In genomic region chr17:48499248-48499647, GRCh38 we compare ENCODE assay signal across 29 cellular contexts. TPM values are rescaled to one million over a fixed set of nuclear protein-coding genes. Genes with fewer than 3 reads are reported as not detected.
A peak's percentile ranks its signal among the peaks of the same experiment; 100 is the strongest.
DNase-seq lines count a peak whose midpoint lies in the region; ATAC-seq, FAIRE-seq and TF ChIP-seq lines count a peak whose summit lies in the region.
"Had no signal": no experiment of that assay in that cellular context is flagged by ENCODE, and none has a peak within 500 bp of the region (broad histone marks: within the 10 kb centered on the region; RNA-seq: fewer than 3 reads in every experiment).

No MANE protein-coding gene starts in this region.

- no peak for TF ChIP-seq CTCF in keratinocyte (optimal IDR thresholded peaks at IDR 0.05 in 1 of 3, IDR thresholded peaks at IDR 0.05 in 1 of 3, conservative IDR thresholded peaks at IDR 0.05 in 1 of 3; ENCODE audit: extremely low read depth in 1 of 3, insufficient read depth in 2 of 3, low read length in 3 of 3)

- ATAC-seq in GM19455 (IDR thresholded peaks at IDR 0.05; ENCODE audit: unreplicated experiment), result no peak
- ATAC-seq: activated naive CD8-positive, alpha-beta T cell treated with anti-CD3 and anti-CD28 coated beads, Interleukin-2, amount 50 U/mL, for 24 hours; heart left ventricle; left cardiac atrium; right cardiac atrium; Right ventricle myocardium inferior; upper lobe of right lung had no signal

- H3K4me1 ChIP-seq in keratinocyte (ENCODE audit: control insufficient read depth, extremely low read depth, insufficient read depth, low read length) (peaks cover 22% of the 10 kb centered on the region), Karpas-422 (ENCODE audit: low read length) (no peaks in the 10 kb centered on the region)
- H3K4me1 ChIP-seq: BE2C, heart left ventricle, parathyroid adenoma, upper lobe of right lung had no signal

- H3K4me3 ChIP-seq in keratinocyte (ENCODE audit: control insufficient read depth in 2 of 3, extremely low read depth in 1 of 3, insufficient read depth in 2 of 3, low read depth in 1 of 3, low read length in 3 of 3), result no peak overlapping the region
- H3K4me3 ChIP-seq in Karpas-422 (ENCODE audit: low read length), result no peak overlapping the region
- H3K4me3 ChIP-seq: dorsolateral prefrontal cortex, heart left ventricle, upper lobe of right lung had no signal

- no peak overlapping the region for H2AFZ ChIP-seq in keratinocyte (ENCODE audit: control insufficient read depth, low read length)
- H2AFZ ChIP-seq in Karpas-422 (ENCODE audit: low read length), result no peak overlapping the region
- H2AFZ ChIP-seq: parathyroid adenoma had no signal

- H3K9me3 ChIP-seq in keratinocyte (ENCODE audit: control insufficient read depth, low read depth, low read length) (no peaks in the 10 kb centered on the region), Karpas-422 (ENCODE audit: low read length) (no peaks in the 10 kb centered on the region)
- H3K9me3 ChIP-seq: BE2C, heart left ventricle, upper lobe of right lung had no signal

- dilution Hi-C loops in keratinocyte (cut with MboI; ENCODE audit: extremely low pct_ligation_motif_present, low sequenced_read_pairs), result no loop called here

- H4K20me1 ChIP-seq in keratinocyte (ENCODE audit: control insufficient read depth, extremely low read depth, insufficient read depth, low read length), result no peaks in the 10 kb centered on the region
- no peaks in the 10 kb centered on the region for H4K20me1 ChIP-seq in Karpas-422 (ENCODE audit: insufficient read depth, low read depth, low read length)

- H3K79me2 ChIP-seq in keratinocyte (ENCODE audit: control insufficient read depth, insufficient read depth, low read length), result no peaks in the 10 kb centered on the region
- H3K79me2 ChIP-seq in Karpas-422 (ENCODE audit: low read length), result no peaks in the 10 kb centered on the region
- H3K79me2 ChIP-seq: parathyroid adenoma had no signal

- FAIRE-seq in HTR-8/SVneo (lab: Jason Lieb, UNC) (peak; percentile 28), keratinocyte (lab: Jason Lieb, UNC) (peak; percentile 17)

- H3K27me3 ChIP-seq in keratinocyte (ENCODE audit: control insufficient read depth, extremely low read depth, insufficient read depth, low read length) (no peaks in the 10 kb centered on the region), Karpas-422 (ENCODE audit: low read length) (no peaks in the 10 kb centered on the region)
- H3K27me3 ChIP-seq: upper lobe of right lung had no signal

- H3K36me3 ChIP-seq in keratinocyte (ENCODE audit: control insufficient read depth in 2 of 2, extremely low read depth in 1 of 2, insufficient read depth in 2 of 2, low read length in 2 of 2) (no peaks in the 10 kb centered on the region), Karpas-422 (ENCODE audit: insufficient read depth, low read length) (no peaks in the 10 kb centered on the region)
- H3K36me3 ChIP-seq: BE2C, heart left ventricle, upper lobe of right lung had no signal

- no peaks in the 10 kb centered on the region for H3K9me2 ChIP-seq in Karpas-422 (replicated peaks; ENCODE audit: insufficient read depth, low read length)

- H3K4me2 ChIP-seq in keratinocyte (ENCODE audit: control insufficient read depth, extremely low read depth, insufficient read depth, low read depth, low read length) (no peak overlapping the region), Karpas-422 (ENCODE audit: low read depth, low read length, poor library complexity, severe bottlenecking) (no peak overlapping the region)

- peak; percentile 35 for DNase-seq in Daoy (ENCODE audit: low read depth)
- DNase-seq in HTR-8/SVneo (ENCODE audit: insufficient read length, low spot score), result no peak
- DNase-seq in SW480 (ENCODE audit: low spot score), result peak; percentile 87
- peak; percentile 33 for DNase-seq in keratinocyte (ENCODE audit: low read depth, low spot score)
- no peak for DNase-seq in foreskin melanocyte
- DNase-seq in Karpas-422, result no peak
- no peak for DNase-seq in SK-N-DZ (ENCODE audit: low spot score)
- DNase-seq: ACHN; activated CD4-positive, alpha-beta T cell treated with anti-CD3 and anti-CD28 coated beads for 4 hours; activated gamma-delta T cell; activated naive CD8-positive, alpha-beta T cell treated with anti-CD3 and anti-CD28 coated beads, Interleukin-2, amount 50 U/mL, for 24 hours; BE2C; cerebellar nuclear complex; dorsolateral prefrontal cortex; heart left ventricle; left cardiac atrium; NCI-H1930; NCI-H2227 treated with DMSO at 0.1 percent for 48 hours; NCI-H82; right cardiac atrium; stimulated activated CD4-positive, alpha-beta T cell treated with anti-CD3 and anti-CD28 coated beads, Interleukin-2, amount 100 ng/mL, for 48 hours; upper lobe of right lung had no signal

- H3K27ac ChIP-seq in keratinocyte (ENCODE audit: control insufficient read depth, insufficient read depth, low read length) (no peak overlapping the region), Karpas-422 (ENCODE audit: low read length) (no peak overlapping the region)
- H3K27ac ChIP-seq: dorsolateral prefrontal cortex, heart left ventricle, HL-60, parathyroid adenoma, upper lobe of right lung had no signal

- no peak overlapping the region for H3K9ac ChIP-seq in keratinocyte (ENCODE audit: control insufficient read depth, extremely low read depth, insufficient read depth, low read length)
- H3K9ac ChIP-seq in Karpas-422 (ENCODE audit: low read length), result no peak overlapping the region
- H3K9ac ChIP-seq: parathyroid adenoma had no signal

- no peaks in the 10 kb centered on the region for H3K9me1 ChIP-seq in keratinocyte (ENCODE audit: control insufficient read depth, extremely low read depth, insufficient read depth, low read length)

RNA-seq across cellular contexts. Expression of gene HOXB1, which starts 31.6 kb away (rescaled TPM):
- not detected in 2 replicates for total RNA-seq in Daoy (2014; rRNA removed; shearing (Covaris generic))
- polyA plus RNA-seq in keratinocyte, result not detected in 3 replicates
- not detected for polyA plus RNA-seq in keratinocyte (2011; ENCODE audit: low read depth)
- not detected in 2 replicates for polyA plus RNA-seq in keratinocyte (2011; cell fraction: cytosol; rRNA removed)
- polyA plus RNA-seq in keratinocyte (2011; cell fraction: nucleus; rRNA removed), result not detected in 2 replicates
- not detected in 2 replicates for polyA plus RNA-seq in keratinocyte (2012; ENCODE audit: low replicate concordance)
- not detected in 3 replicates for polyA minus RNA-seq in keratinocyte
- polyA minus RNA-seq in keratinocyte (2011; cell fraction: cytosol; rRNA and poly(A)+ RNA removed), result not detected
- polyA minus RNA-seq in keratinocyte (2011; cell fraction: nucleus; rRNA and poly(A)+ RNA removed), result not detected in 2 replicates
- total RNA-seq in Karpas-422 (2014; rRNA removed; shearing (Covaris generic); ENCODE audit: low replicate concordance), result not detected in 2 replicates
- polyA plus RNA-seq in SK-N-DZ (2014; cell fraction: cytosol; rRNA removed), result not detected in 2 replicates
- not detected in 2 replicates for polyA plus RNA-seq in SK-N-DZ (2014; cell fraction: nucleus; rRNA removed)
- total RNA-seq: dorsolateral prefrontal cortex; heart left ventricle; left cardiac atrium; lung microvascular endothelial cell; right cardiac atrium; Right ventricle myocardium inferior; subcutaneous adipose tissue; T-helper 2 cell treated with Interferon-gamma antibody and Interleukin-4, amounts not matched to agents 100 ng/mL and 5 ng/mL, for 36 hours; upper lobe of right lung had no signal
- polyA plus RNA-seq: heart left ventricle, right cardiac atrium had no signal

RNA-seq across cellular contexts. Expression of gene HOXB2, which starts 45.7 kb away (rescaled TPM):
- 1.3 and 15.9 TPM in 2 replicates for total RNA-seq in Daoy (2014; rRNA removed; shearing (Covaris generic))
- polyA plus RNA-seq in keratinocyte, result 3.0 to 5.7 TPM (median 3.8 TPM) in 3 replicates
- polyA plus RNA-seq in keratinocyte (2011; ENCODE audit: low read depth), result not detected
- polyA plus RNA-seq in keratinocyte (2011; cell fraction: cytosol; rRNA removed), result 4.2 and 4.6 TPM in 2 replicates
- 7.0 and 9.2 TPM in 2 replicates for polyA plus RNA-seq in keratinocyte (2011; cell fraction: nucleus; rRNA removed)
- 1.9 and 7.8 TPM in 2 replicates for polyA plus RNA-seq in keratinocyte (2012; ENCODE audit: low replicate concordance)
- polyA minus RNA-seq in keratinocyte, result 0.33 to 1.6 TPM (median 0.58 TPM) in 3 replicates
- polyA minus RNA-seq in keratinocyte (2011; cell fraction: cytosol; rRNA and poly(A)+ RNA removed), result 3.3 TPM
- 0.53 and 0.85 TPM in 2 replicates for polyA minus RNA-seq in keratinocyte (2011; cell fraction: nucleus; rRNA and poly(A)+ RNA removed)
- not detected in 2 replicates for total RNA-seq in Karpas-422 (2014; rRNA removed; shearing (Covaris generic); ENCODE audit: low replicate concordance)
- 0.09 TPM in 1 of 2 replicates, not detected in the other for polyA plus RNA-seq in SK-N-DZ (2014; cell fraction: cytosol; rRNA removed)
- 0.85 TPM in 1 of 2 replicates, not detected in the other for polyA plus RNA-seq in SK-N-DZ (2014; cell fraction: nucleus; rRNA removed)

Comparison
In these comparisons a context has a peak if more than half of its experiments do, and no peak if none do; other contexts are left out.
1. DNase-seq: peak in Daoy (single experiment), SW480 (single experiment) and keratinocyte (single experiment); none in HTR-8/SVneo (single experiment), foreskin melanocyte (single experiment), Karpas-422 (single experiment) and SK-N-DZ (single experiment).